ENCODE assay signal across 1 cellular context in genomic region chr3:192885374-192885773, GRCh38.
TF ChIP-seq lines count a peak whose summit lies in the region.

No MANE protein-coding gene starts in this region.

TF ChIP-seq in WTC11, 78 proteins besides CTCF, POLR2A, EP300 and RAD21 (continued from another document):
- no peak for TF ChIP-seq AR (CRISPR knock-in tag; IDR thresholded peaks at IDR 0.05)
